In the genomic region with DNA sequence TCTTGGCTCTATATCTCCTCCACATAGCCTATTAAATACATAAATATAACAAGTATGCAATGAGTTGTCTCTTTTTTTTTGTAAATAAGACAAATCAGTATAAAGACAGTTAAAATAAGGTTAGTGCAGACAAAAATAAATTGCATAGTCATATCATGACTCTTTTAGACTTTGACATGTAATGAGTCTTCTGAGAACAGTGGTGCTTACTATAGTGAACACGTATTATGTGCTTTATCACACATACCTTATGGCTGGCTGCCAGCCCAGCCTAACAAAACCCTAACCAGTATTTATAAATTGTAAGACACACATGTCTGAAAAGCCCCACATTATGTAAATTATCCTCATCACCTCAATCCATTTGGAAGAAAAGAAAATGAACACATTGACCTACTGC, we compare ENCODE assay signal across 2 cellular contexts.
TF ChIP-seq lines count a peak whose summit lies in the region.

No MANE protein-coding gene starts in this region.

TF ChIP-seq in K562, 482 proteins besides CTCF, POLR2A, EP300 and RAD21 (continues in another document):
- TF ChIP-seq NFE2 (IDR thresholded peaks at IDR 0.05; ENCODE audit: low read depth) (peak; percentile 34; the same call in 1 of the 2 replicates), MAFG (tag; conservative IDR thresholded peaks at IDR 0.05) (peak; percentile 67; the same call in 1 of the 2 replicates), FUS (optimal IDR thresholded peaks at IDR 0.05; ENCODE audit: low read depth, low read length) (no peak), SMARCA4 (IDR thresholded peaks at IDR 0.05) (peak; percentile 43; the same call in 1 of the 2 replicates), KLF1 (tag; IDR thresholded peaks at IDR 0.05) (no peak), OTX1 (CRISPR knock-in tag; IDR thresholded peaks at IDR 0.05) (no peak), DPF2 (IDR thresholded peaks at IDR 0.05) (peak; percentile 20; the same call in 1 of the 2 replicates), SRF (CRISPR knock-in tag; IDR thresholded peaks at IDR 0.05) (no peak), PHF21A (IDR thresholded peaks at IDR 0.05; ENCODE audit: borderline replicate concordance, low read depth) (no peak), SREBF1 (IDR thresholded peaks at IDR 0.05; ENCODE audit: borderline replicate concordance, low read depth, low read length) (no peak), CREB1 (IDR thresholded peaks at IDR 0.05) (no peak), CREB1 (CRISPR knock-in tag; IDR thresholded peaks at IDR 0.05) (no peak), PHTF2 (CRISPR knock-in tag; IDR thresholded peaks at IDR 0.05) (no peak), ZBED1 (IDR thresholded peaks at IDR 0.05) (no peak), PTRF (tag; IDR thresholded peaks at IDR 0.05) (no peak), ZNF695 (CRISPR knock-in tag; IDR thresholded peaks at IDR 0.05) (no peak), C11orf30 (IDR thresholded peaks at IDR 0.05; ENCODE audit: low read depth) (peak; percentile 62), NFE2L1 (tag; IDR thresholded peaks at IDR 0.05; ENCODE audit: borderline replicate concordance, low read depth) (0 out of 2 replicates have a peak, but pooled peaks have one; percentile 4), RBM15 (IDR thresholded peaks at IDR 0.05; ENCODE audit: insufficient read depth, low read length) (no peak), CREBBP (IDR thresholded peaks at IDR 0.05; ENCODE audit: low read depth, low read length) (no peak), ZNF217 (CRISPR knock-in tag; IDR thresholded peaks at IDR 0.05) (no peak), DDX20 (tag; IDR thresholded peaks at IDR 0.05; ENCODE audit: low read depth) (no peak), GATA2 (CRISPR knock-in tag; IDR thresholded peaks at IDR 0.05) (no peak), NFIC (IDR thresholded peaks at IDR 0.05) (peak; percentile 87), CBX5 (IDR thresholded peaks at IDR 0.05; ENCODE audit: borderline replicate concordance, low read depth) (no peak), ZNF184 (CRISPR knock-in tag; IDR thresholded peaks at IDR 0.05) (no peak)
- TF ChIP-seq, protein P1, sequence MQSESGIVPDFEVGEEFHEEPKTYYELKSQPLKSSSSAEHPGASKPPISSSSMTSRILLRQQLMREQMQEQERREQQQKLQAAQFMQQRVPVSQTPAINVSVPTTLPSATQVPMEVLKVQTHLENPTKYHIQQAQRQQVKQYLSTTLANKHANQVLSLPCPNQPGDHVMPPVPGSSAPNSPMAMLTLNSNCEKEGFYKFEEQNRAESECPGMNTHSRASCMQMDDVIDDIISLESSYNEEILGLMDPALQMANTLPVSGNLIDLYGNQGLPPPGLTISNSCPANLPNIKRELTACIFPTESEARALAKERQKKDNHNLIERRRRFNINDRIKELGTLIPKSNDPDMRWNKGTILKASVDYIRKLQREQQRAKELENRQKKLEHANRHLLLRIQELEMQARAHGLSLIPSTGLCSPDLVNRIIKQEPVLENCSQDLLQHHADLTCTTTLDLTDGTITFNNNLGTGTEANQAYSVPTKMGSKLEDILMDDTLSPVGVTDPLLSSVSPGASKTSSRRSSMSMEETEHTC (IDR thresholded peaks at IDR 0.05): no peak
- TF ChIP-seq, protein P2, sequence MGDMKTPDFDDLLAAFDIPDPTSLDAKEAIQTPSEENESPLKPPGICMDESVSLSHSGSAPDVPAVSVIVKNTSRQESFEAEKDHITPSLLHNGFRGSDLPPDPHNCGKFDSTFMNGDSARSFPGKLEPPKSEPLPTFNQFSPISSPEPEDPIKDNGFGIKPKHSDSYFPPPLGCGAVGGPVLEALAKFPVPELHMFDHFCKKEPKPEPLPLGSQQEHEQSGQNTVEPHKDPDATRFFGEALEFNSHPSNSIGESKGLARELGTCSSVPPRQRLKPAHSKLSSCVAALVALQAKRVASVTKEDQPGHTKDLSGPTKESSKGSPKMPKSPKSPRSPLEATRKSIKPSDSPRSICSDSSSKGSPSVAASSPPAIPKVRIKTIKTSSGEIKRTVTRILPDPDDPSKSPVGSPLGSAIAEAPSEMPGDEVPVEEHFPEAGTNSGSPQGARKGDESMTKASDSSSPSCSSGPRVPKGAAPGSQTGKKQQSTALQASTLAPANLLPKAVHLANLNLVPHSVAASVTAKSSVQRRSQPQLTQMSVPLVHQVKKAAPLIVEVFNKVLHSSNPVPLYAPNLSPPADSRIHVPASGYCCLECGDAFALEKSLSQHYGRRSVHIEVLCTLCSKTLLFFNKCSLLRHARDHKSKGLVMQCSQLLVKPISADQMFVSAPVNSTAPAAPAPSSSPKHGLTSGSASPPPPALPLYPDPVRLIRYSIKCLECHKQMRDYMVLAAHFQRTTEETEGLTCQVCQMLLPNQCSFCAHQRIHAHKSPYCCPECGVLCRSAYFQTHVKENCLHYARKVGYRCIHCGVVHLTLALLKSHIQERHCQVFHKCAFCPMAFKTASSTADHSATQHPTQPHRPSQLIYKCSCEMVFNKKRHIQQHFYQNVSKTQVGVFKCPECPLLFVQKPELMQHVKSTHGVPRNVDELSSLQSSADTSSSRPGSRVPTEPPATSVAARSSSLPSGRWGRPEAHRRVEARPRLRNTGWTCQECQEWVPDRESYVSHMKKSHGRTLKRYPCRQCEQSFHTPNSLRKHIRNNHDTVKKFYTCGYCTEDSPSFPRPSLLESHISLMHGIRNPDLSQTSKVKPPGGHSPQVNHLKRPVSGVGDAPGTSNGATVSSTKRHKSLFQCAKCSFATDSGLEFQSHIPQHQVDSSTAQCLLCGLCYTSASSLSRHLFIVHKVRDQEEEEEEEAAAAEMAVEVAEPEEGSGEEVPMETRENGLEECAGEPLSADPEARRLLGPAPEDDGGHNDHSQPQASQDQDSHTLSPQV (IDR thresholded peaks at IDR 0.05): peak; percentile 26; the same call in 1 of the 2 replicates
- TF ChIP-seq, protein P3, sequence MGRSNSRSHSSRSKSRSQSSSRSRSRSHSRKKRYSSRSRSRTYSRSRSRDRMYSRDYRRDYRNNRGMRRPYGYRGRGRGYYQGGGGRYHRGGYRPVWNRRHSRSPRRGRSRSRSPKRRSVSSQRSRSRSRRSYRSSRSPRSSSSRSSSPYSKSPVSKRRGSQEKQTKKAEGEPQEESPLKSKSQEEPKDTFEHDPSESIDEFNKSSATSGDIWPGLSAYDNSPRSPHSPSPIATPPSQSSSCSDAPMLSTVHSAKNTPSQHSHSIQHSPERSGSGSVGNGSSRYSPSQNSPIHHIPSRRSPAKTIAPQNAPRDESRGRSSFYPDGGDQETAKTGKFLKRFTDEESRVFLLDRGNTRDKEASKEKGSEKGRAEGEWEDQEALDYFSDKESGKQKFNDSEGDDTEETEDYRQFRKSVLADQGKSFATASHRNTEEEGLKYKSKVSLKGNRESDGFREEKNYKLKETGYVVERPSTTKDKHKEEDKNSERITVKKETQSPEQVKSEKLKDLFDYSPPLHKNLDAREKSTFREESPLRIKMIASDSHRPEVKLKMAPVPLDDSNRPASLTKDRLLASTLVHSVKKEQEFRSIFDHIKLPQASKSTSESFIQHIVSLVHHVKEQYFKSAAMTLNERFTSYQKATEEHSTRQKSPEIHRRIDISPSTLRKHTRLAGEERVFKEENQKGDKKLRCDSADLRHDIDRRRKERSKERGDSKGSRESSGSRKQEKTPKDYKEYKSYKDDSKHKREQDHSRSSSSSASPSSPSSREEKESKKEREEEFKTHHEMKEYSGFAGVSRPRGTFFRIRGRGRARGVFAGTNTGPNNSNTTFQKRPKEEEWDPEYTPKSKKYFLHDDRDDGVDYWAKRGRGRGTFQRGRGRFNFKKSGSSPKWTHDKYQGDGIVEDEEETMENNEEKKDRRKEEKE (IDR thresholded peaks at IDR 0.05; ENCODE audit: borderline replicate concordance in 1 of 2, control insufficient read depth in 1 of 2, low read depth in 2 of 2, low read length in 1 of 2): no peak

TF ChIP-seq in WTC11, 78 proteins besides CTCF, POLR2A, EP300 and RAD21:
- TF ChIP-seq SP1 (CRISPR knock-in tag; conservative IDR thresholded peaks at IDR 0.05) (no peak), ATF1 (CRISPR knock-in tag; IDR thresholded peaks at IDR 0.05) (no peak), SMAD4 (CRISPR knock-in tag; IDR thresholded peaks at IDR 0.05) (no peak), ESRRA (CRISPR knock-in tag; IDR thresholded peaks at IDR 0.05; ENCODE audit: borderline replicate concordance) (no peak), ZNF232 (CRISPR knock-in tag; IDR thresholded peaks at IDR 0.05) (no peak), ZNF138 (CRISPR knock-in tag; conservative IDR thresholded peaks at IDR 0.05) (no peak)
- TF ChIP-seq, protein P4, sequence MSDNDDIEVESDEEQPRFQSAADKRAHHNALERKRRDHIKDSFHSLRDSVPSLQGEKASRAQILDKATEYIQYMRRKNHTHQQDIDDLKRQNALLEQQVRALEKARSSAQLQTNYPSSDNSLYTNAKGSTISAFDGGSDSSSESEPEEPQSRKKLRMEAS (CRISPR knock-in tag; IDR thresholded peaks at IDR 0.05): no peak
- TF ChIP-seq, protein P5, sequence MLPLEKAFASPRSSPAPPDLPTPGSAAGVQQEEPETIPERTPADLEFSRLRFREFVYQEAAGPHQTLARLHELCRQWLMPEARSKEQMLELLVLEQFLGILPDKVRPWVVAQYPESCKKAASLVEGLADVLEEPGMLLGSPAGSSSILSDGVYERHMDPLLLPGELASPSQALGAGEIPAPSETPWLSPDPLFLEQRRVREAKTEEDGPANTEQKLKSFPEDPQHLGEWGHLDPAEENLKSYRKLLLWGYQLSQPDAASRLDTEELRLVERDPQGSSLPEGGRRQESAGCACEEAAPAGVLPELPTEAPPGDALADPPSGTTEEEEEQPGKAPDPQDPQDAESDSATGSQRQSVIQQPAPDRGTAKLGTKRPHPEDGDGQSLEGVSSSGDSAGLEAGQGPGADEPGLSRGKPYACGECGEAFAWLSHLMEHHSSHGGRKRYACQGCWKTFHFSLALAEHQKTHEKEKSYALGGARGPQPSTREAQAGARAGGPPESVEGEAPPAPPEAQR (CRISPR knock-in tag; IDR thresholded peaks at IDR 0.05): no peak
- TF ChIP-seq, protein P6, sequence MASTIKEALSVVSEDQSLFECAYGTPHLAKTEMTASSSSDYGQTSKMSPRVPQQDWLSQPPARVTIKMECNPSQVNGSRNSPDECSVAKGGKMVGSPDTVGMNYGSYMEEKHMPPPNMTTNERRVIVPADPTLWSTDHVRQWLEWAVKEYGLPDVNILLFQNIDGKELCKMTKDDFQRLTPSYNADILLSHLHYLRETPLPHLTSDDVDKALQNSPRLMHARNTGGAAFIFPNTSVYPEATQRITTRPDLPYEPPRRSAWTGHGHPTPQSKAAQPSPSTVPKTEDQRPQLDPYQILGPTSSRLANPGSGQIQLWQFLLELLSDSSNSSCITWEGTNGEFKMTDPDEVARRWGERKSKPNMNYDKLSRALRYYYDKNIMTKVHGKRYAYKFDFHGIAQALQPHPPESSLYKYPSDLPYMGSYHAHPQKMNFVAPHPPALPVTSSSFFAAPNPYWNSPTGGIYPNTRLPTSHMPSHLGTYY (CRISPR knock-in tag; IDR thresholded peaks at IDR 0.05): no peak
- TF ChIP-seq, protein P7, sequence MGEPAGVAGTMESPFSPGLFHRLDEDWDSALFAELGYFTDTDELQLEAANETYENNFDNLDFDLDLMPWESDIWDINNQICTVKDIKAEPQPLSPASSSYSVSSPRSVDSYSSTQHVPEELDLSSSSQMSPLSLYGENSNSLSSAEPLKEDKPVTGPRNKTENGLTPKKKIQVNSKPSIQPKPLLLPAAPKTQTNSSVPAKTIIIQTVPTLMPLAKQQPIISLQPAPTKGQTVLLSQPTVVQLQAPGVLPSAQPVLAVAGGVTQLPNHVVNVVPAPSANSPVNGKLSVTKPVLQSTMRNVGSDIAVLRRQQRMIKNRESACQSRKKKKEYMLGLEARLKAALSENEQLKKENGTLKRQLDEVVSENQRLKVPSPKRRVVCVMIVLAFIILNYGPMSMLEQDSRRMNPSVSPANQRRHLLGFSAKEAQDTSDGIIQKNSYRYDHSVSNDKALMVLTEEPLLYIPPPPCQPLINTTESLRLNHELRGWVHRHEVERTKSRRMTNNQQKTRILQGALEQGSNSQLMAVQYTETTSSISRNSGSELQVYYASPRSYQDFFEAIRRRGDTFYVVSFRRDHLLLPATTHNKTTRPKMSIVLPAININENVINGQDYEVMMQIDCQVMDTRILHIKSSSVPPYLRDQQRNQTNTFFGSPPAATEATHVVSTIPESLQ (CRISPR knock-in tag; IDR thresholded peaks at IDR 0.05): no peak
- TF ChIP-seq, protein P8, sequence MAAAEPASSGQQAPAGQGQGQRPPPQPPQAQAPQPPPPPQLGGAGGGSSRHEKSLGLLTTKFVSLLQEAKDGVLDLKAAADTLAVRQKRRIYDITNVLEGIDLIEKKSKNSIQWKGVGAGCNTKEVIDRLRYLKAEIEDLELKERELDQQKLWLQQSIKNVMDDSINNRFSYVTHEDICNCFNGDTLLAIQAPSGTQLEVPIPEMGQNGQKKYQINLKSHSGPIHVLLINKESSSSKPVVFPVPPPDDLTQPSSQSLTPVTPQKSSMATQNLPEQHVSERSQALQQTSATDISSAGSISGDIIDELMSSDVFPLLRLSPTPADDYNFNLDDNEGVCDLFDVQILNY (CRISPR knock-in tag; IDR thresholded peaks at IDR 0.05): no peak
- TF ChIP-seq, protein P9, sequence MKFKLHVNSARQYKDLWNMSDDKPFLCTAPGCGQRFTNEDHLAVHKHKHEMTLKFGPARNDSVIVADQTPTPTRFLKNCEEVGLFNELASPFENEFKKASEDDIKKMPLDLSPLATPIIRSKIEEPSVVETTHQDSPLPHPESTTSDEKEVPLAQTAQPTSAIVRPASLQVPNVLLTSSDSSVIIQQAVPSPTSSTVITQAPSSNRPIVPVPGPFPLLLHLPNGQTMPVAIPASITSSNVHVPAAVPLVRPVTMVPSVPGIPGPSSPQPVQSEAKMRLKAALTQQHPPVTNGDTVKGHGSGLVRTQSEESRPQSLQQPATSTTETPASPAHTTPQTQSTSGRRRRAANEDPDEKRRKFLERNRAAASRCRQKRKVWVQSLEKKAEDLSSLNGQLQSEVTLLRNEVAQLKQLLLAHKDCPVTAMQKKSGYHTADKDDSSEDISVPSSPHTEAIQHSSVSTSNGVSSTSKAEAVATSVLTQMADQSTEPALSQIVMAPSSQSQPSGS (CRISPR knock-in tag; IDR thresholded peaks at IDR 0.05; ENCODE audit: borderline replicate concordance, low read depth): no peak
